ENCODE assay signal across 11 cellular contexts in the genomic region with DNA sequence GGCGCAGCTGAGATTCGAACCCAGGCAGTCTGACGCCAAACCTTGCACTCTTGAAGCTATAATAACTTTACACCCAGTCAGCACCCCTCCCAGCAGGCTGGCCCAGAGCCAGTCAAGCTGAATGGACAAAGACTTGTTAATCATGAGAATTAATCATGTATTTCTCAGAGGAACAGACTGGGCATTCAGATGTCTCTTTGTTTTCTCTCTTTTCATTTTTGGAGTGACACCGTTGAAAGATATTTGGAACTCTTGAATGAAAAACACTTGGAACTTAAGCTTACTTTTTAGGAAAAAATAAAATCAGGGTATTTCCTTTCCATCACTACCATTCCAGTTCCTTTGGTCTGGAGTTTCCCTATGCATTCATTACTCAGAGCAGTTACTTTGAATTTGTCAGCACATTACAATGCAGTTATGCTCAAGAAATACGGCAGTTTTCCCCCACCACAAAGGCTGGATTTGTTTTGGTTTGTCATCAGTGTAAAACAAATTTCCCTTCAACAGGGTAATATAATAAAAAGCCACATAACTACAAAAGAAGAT.
DNase-seq lines count a peak whose midpoint lies in the region; ATAC-seq and TF ChIP-seq lines count a peak whose summit lies in the region.
"Had no signal": no experiment of that assay in that cellular context is flagged by ENCODE, and none has a peak within 500 bp of the region (broad histone marks: within the 10 kb centered on the region; RNA-seq: fewer than 3 reads in every experiment).

No MANE protein-coding gene starts in this region.

- no peak for ATAC-seq in HG03439 (IDR thresholded peaks at IDR 0.05; ENCODE audit: unreplicated experiment)

- no peak for TF ChIP-seq CTCF in cardiac fibroblast (IDR thresholded peaks at IDR 0.05; ENCODE audit: low read depth, low read length)

- in situ Hi-C loops in ACHN (cut with HindIII; ENCODE audit: low pct_ligation_motif_present, low pct_unique_long_range_greater_than_20kb, low sequenced_read_pairs): no loop called here

- no peak overlapping the region for H3K4me3 ChIP-seq in cardiac fibroblast (replicated peaks in 1 of 2; ENCODE audit: low read depth in 2 of 2, low read length in 2 of 2)

- DNase-seq in ACHN (peak; percentile 49), HS-5 (ENCODE audit: low read depth) (peak; percentile 97), cardiac fibroblast (ENCODE audit: low read depth in 2 of 2) (peak; percentile 74 to 97), kidney tubule cell (ENCODE audit: low spot score) (peak; percentile 96), 8988T (no peak), NCI-H1436 (lab: John Stamatoyannopoulos, UW) (no peak)
- DNase-seq in NK-92 treated with Interleukin-12 subunit alpha and Interleukin-12 subunit beta, amount 100 ng/mL, for 24 hours (lab: John Stamatoyannopoulos, UW): no peak
- DNase-seq: activated CD4-positive, alpha-beta T cell treated with anti-CD3 and anti-CD28 coated beads, Interleukin-2, amount 10 ng/mL, durations not matched to agents 7 days and 5 days; CD4-positive, CD25-positive, alpha-beta regulatory T cell; Karpas-422 had no signal

Comparison
In these comparisons a context has a peak if more than half of its experiments do, and no peak if none do; other contexts are left out.
1. DNase-seq: peak in ACHN (single experiment), HS-5 (single experiment), cardiac fibroblast (2 of 2) and kidney tubule cell (single experiment); none in NK-92 treated with Interleukin-12 subunit alpha and Interleukin-12 subunit beta, amount 100 ng/mL, for 24 hours (single experiment), 8988T (single experiment) and NCI-H1436 (single experiment).